In genomic region chr11:46391578-46392420, GRCh38 we compare ENCODE assay signal across 1 cellular context.
TF ChIP-seq lines count a peak whose summit lies in the region.

Gene CHRM4 (minus strand): TSS chr11:46391776. CDS start chr11:46386557, 5,219 bp downstream.

TF ChIP-seq in GM23338, 12 proteins besides CTCF, POLR2A, EP300 and RAD21 (continued from another document):
- TF ChIP-seq ZNF462 (CRISPR knock-in tag; IDR thresholded peaks at IDR 0.05) (no peak), NANOG (IDR thresholded peaks at IDR 0.05; ENCODE audit: borderline replicate concordance) (no peak), JUNB (IDR thresholded peaks at IDR 0.05; ENCODE audit: unreplicated experiment) (no peak), ETS1 (IDR thresholded peaks at IDR 0.05) (no peak), POLR2AphosphoS5 (IDR thresholded peaks at IDR 0.05; ENCODE audit: low read depth) (no peak), EZH2phosphoT487 (IDR thresholded peaks at IDR 0.05; ENCODE audit: unreplicated experiment) (no peak), EZH2 (IDR thresholded peaks at IDR 0.05; ENCODE audit: low read depth, unreplicated experiment) (no peak), ZNF114 (CRISPR knock-in tag; IDR thresholded peaks at IDR 0.05) (no peak), REST (IDR thresholded peaks at IDR 0.05; ENCODE audit: unreplicated experiment) (peak; percentile 37), CREB1 (CRISPR knock-in tag; IDR thresholded peaks at IDR 0.05; ENCODE audit: low read depth) (peak; percentile 54; the same call in 1 of the 2 replicates)
